In genomic region chr16:30761928-30762902, GRCh38 we compare ENCODE assay signal across 8 cellular contexts. TPM values are rescaled to one million over a fixed set of nuclear protein-coding genes. Genes with fewer than 3 reads are reported as not detected.
DNase-seq lines count a peak whose midpoint lies in the region; TF ChIP-seq lines count a peak whose summit lies in the region.

CFAP119 (minus strand) TSS chr16:30762062; CDS start chr16:30761748, 314 bp downstream.
RNF40 (plus strand) TSS chr16:30762322; CDS start chr16:30762546, 224 bp downstream.

- peaks cover 39% of the 10 kb centered on the region for H3K36me3 ChIP-seq in effector memory CD4-positive, alpha-beta T cell (ENCODE audit: control insufficient read depth, insufficient read depth, low read length)

- peak within 1 kb of the TSS; percentile 77 for H3K27ac ChIP-seq in effector memory CD4-positive, alpha-beta T cell (ENCODE audit: insufficient read depth, low read length, poor library complexity, severe bottlenecking)

- H3K9me3 ChIP-seq in effector memory CD4-positive, alpha-beta T cell (ENCODE audit: control insufficient read depth, low read length), result no peaks in the 10 kb centered on the region

- no peak for TF ChIP-seq CTCF in GM20000 (IDR thresholded peaks at IDR 0.05; ENCODE audit: extremely low read depth, missing control alignments)

- peaks cover 19% of the 10 kb centered on the region for H3K4me1 ChIP-seq in effector memory CD4-positive, alpha-beta T cell (ENCODE audit: control insufficient read depth, insufficient read depth, low read length, poor library complexity, severe bottlenecking)

- DNase-seq in COLO668 (lab: John Stamatoyannopoulos, UW; ENCODE audit: unreplicated experiment), result peak; percentile 95
- peak; percentile 99 for DNase-seq in GM20000 (ENCODE audit: low spot score)
- DNase-seq in HS-5 (ENCODE audit: low read depth), result peak; percentile 97
- peak; percentile 59 for DNase-seq in NK-92 (lab: John Stamatoyannopoulos, UW; ENCODE audit: unreplicated experiment)
- peak; percentile 96 for DNase-seq in activated CD8-positive, alpha-beta memory T cell treated with anti-CD3 and anti-CD28 coated beads for 24 hours
- DNase-seq in effector memory CD4-positive, alpha-beta T cell, result peak; percentile 85 to 93 (median 90)
- peak; percentile 98 for DNase-seq in lung microvascular endothelial cell (ENCODE audit: low read depth in 2 of 2)
- DNase-seq in stimulated activated CD4-positive, alpha-beta T cell treated with anti-CD3 and anti-CD28 coated beads, TNF-alpha, amount 100 ng/mL, for 4 hours (ENCODE audit: low read depth in 3 of 3), result peak; percentile 68 to 76 (median 74)

- no peaks in the 10 kb centered on the region for H3K27me3 ChIP-seq in effector memory CD4-positive, alpha-beta T cell (replicated peaks; ENCODE audit: control insufficient read depth, insufficient read depth, low read length, poor library complexity, severe bottlenecking)

- peak within 1 kb of the TSS; percentile 97 for H3K4me3 ChIP-seq in effector memory CD4-positive, alpha-beta T cell (ENCODE audit: insufficient read depth, low read depth, low read length, poor library complexity, severe bottlenecking)

RNA-seq across cellular contexts. Expression of gene CFAP119, which starts in this region (rescaled TPM):
- total RNA-seq in lung microvascular endothelial cell, result 0.40 and 0.87 TPM in 2 replicates

RNA-seq across cellular contexts. Expression of gene RNF40, which starts in this region (rescaled TPM):
- 32.7 and 42.5 TPM in 2 replicates for total RNA-seq in lung microvascular endothelial cell

Comparison
In these comparisons a context has a peak if more than half of its experiments do, and no peak if none do; other contexts are left out.
1. Peak in every context shown above with its lines: DNase-seq, H3K4me3 ChIP-seq and H3K27ac ChIP-seq.